In the genomic region with DNA sequence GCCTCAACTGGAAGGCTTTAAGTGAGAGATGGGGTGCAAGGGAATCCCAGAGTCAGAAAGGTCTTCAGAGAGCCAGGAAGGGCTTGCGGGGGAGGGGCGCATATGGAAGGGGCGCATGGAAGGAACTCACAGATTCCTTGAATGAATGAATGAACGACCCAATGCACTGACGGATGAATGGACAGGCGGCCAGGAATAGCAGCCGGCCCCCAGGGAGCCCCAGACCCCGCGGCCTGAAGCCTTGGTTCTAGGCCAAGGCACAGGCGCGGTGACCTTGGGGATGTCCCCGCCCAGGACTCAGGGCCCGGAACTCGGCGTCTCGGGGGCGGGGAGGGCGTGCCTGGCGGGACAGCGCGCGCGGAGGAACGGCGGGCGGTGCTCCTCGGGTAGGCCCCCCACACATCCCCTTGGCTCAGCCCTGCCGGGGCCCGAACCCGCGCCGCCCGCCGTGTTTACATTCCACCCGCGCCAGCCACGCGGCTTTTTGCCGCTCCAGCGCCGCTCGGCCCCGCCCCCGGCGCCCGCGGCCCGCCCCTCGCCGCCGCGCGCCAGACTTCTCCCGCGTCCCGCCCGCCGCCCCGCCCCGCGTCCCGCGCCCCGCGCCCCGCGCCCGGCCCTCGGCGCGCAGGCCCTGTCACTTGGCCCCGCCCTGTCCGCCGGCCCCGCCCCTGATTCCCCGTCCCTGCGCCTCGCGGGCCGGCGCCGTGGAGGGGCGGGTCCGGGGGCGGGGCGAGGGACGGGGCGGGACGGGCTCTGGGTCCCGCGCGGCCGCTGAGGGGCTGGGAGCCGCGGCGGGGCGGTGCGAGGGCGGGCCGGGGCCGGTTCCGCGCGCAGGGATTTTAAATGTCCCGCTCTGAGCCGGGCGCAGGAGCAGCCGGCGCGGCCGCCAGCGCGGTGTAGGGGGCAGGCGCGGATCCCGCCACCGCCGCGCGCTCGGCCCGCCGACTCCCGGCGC, we compare ENCODE assay signal across 1 cellular context.
TF ChIP-seq lines count a peak whose summit lies in the region.

Gene CCNE1 (plus strand): TSS at position 867 of the 955 bp plus-strand sequence. CDS start 565 bp downstream, outside the sequence.

TF ChIP-seq in HepG2, 621 proteins besides CTCF, POLR2A, EP300 and RAD21 (continued from another document):
- TF ChIP-seq, protein P1, sequence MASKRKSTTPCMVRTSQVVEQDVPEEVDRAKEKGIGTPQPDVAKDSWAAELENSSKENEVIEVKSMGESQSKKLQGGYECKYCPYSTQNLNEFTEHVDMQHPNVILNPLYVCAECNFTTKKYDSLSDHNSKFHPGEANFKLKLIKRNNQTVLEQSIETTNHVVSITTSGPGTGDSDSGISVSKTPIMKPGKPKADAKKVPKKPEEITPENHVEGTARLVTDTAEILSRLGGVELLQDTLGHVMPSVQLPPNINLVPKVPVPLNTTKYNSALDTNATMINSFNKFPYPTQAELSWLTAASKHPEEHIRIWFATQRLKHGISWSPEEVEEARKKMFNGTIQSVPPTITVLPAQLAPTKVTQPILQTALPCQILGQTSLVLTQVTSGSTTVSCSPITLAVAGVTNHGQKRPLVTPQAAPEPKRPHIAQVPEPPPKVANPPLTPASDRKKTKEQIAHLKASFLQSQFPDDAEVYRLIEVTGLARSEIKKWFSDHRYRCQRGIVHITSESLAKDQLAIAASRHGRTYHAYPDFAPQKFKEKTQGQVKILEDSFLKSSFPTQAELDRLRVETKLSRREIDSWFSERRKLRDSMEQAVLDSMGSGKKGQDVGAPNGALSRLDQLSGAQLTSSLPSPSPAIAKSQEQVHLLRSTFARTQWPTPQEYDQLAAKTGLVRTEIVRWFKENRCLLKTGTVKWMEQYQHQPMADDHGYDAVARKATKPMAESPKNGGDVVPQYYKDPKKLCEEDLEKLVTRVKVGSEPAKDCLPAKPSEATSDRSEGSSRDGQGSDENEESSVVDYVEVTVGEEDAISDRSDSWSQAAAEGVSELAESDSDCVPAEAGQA (IDR thresholded peaks at IDR 0.05; ENCODE audit: low read depth) = no peak
- TF ChIP-seq, protein P1 (CRISPR knock-in tag; IDR thresholded peaks at IDR 0.05; ENCODE audit: borderline replicate concordance) = no peak
- no peak for TF ChIP-seq EEA1 (CRISPR knock-in tag; IDR thresholded peaks at IDR 0.05; ENCODE audit: borderline replicate concordance)
- no peak for TF ChIP-seq FOXP1 (IDR thresholded peaks at IDR 0.05)
- TF ChIP-seq FOXP1 (CRISPR knock-in tag; IDR thresholded peaks at IDR 0.05) = no peak
- no peak for TF ChIP-seq ZNF30 (CRISPR knock-in tag; IDR thresholded peaks at IDR 0.05)
- TF ChIP-seq CREM (IDR thresholded peaks at IDR 0.05) = no peak
- no peak for TF ChIP-seq CREM (CRISPR knock-in tag; IDR thresholded peaks at IDR 0.05)
- TF ChIP-seq FOXP4 (CRISPR knock-in tag; IDR thresholded peaks at IDR 0.05) = no peak
- TF ChIP-seq ZNF350 (CRISPR knock-in tag; IDR thresholded peaks at IDR 0.05; ENCODE audit: borderline replicate concordance, low read depth) = peak; percentile 49; the same call in 1 of the 2 replicates
- TF ChIP-seq DPF2 (CRISPR knock-in tag; IDR thresholded peaks at IDR 0.05; ENCODE audit: borderline replicate concordance, low read depth) = no peak
- TF ChIP-seq HINFP (CRISPR knock-in tag; IDR thresholded peaks at IDR 0.05; ENCODE audit: low read depth) = 0 out of 2 replicates have a peak, but pooled peaks have one; percentile 27
- 0 out of 2 replicates have a peak, but pooled peaks have one; percentile 38 for TF ChIP-seq KDM3A (CRISPR knock-in tag; IDR thresholded peaks at IDR 0.05; ENCODE audit: low read depth)
- no peak for TF ChIP-seq SCMH1 (CRISPR knock-in tag; IDR thresholded peaks at IDR 0.05; ENCODE audit: borderline replicate concordance)
- no peak for TF ChIP-seq ATF5 (CRISPR knock-in tag; IDR thresholded peaks at IDR 0.05; ENCODE audit: low read depth)
- no peak for TF ChIP-seq ZMYM2 (CRISPR knock-in tag; IDR thresholded peaks at IDR 0.05)
- TF ChIP-seq ZNF670 (CRISPR knock-in tag; IDR thresholded peaks at IDR 0.05; ENCODE audit: borderline replicate concordance) = no peak
- TF ChIP-seq ATF1 (CRISPR knock-in tag; IDR thresholded peaks at IDR 0.05) = no peak
- TF ChIP-seq ZBTB34 (CRISPR knock-in tag; IDR thresholded peaks at IDR 0.05) = no peak
- TF ChIP-seq FOXA3 (CRISPR knock-in tag; IDR thresholded peaks at IDR 0.05) = no peak
- no peak for TF ChIP-seq JDP2 (CRISPR knock-in tag; IDR thresholded peaks at IDR 0.05; ENCODE audit: borderline replicate concordance)
- no peak for TF ChIP-seq EED (CRISPR knock-in tag; IDR thresholded peaks at IDR 0.05)
- TF ChIP-seq SP1 (IDR thresholded peaks at IDR 0.05) = no peak
- TF ChIP-seq SP1 (CRISPR knock-in tag; IDR thresholded peaks at IDR 0.05) = peak; percentile 32; the same call in 1 of the 2 replicates
- TF ChIP-seq ZNF224 (CRISPR knock-in tag; IDR thresholded peaks at IDR 0.05) = no peak
- no peak for TF ChIP-seq RELA (CRISPR knock-in tag; IDR thresholded peaks at IDR 0.05)
- TF ChIP-seq ZNF713 (CRISPR knock-in tag; IDR thresholded peaks at IDR 0.05) = no peak
- no peak; the same call in 1 of the 2 replicates for TF ChIP-seq ZXDC (CRISPR knock-in tag; IDR thresholded peaks at IDR 0.05)
- no peak for TF ChIP-seq FOXA1 (IDR thresholded peaks at IDR 0.05)
- TF ChIP-seq FOXA1 (CRISPR knock-in tag; IDR thresholded peaks at IDR 0.05) = peak; percentile 80
- no peak for TF ChIP-seq ZFP90 (CRISPR knock-in tag; IDR thresholded peaks at IDR 0.05; ENCODE audit: borderline replicate concordance)
- no peak for TF ChIP-seq ZC3H4 (CRISPR knock-in tag; IDR thresholded peaks at IDR 0.05; ENCODE audit: borderline replicate concordance)
- no peak for TF ChIP-seq ZKSCAN8 (CRISPR knock-in tag; IDR thresholded peaks at IDR 0.05; ENCODE audit: borderline replicate concordance)
- no peak for TF ChIP-seq THRA (CRISPR knock-in tag; IDR thresholded peaks at IDR 0.05; ENCODE audit: borderline replicate concordance)
- no peak for TF ChIP-seq MLLT10 (CRISPR knock-in tag; IDR thresholded peaks at IDR 0.05)
- no peak for TF ChIP-seq ZNF891 (CRISPR knock-in tag; IDR thresholded peaks at IDR 0.05)
- TF ChIP-seq ZNF550 (CRISPR knock-in tag; IDR thresholded peaks at IDR 0.05; ENCODE audit: borderline replicate concordance) = no peak
- peak; percentile 35; the same call in 1 of the 2 replicates for TF ChIP-seq SIN3A (IDR thresholded peaks at IDR 0.05; ENCODE audit: borderline replicate concordance, low read depth, low read length)
- no peak for TF ChIP-seq ZNF296 (CRISPR knock-in tag; conservative IDR thresholded peaks at IDR 0.05)
